Comparison of ENCODE assay signal across 2 cellular contexts in the genomic region with DNA sequence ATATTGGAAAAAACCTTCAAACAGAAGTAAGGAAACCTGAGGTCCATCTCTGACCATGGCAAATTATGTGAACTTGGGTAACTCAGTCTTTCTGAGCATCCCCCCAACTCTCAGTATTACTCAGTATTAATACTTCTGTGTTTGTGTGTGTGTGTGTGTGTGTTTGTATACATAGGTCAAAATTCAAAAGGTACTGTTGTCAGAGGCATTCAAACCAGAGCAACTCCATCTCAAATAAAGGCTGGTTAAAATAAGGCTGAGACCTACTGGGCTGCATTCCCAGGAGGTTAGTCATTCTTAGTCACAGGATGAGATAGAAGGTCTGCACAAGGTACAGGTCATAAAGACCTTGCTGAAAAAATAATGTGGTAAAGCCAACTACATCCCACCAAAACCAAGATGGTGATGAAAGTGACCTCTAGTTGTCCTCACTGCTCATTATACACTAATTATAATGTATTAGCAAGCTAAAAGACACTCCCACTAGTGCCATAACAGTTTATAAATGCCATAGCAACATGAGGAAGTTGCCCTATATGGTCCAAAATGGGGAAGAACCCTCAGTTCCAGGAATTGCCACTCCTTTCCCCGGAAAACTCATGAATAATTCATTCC.
A peak's percentile ranks its signal among the peaks of the same experiment; 100 is the strongest.
TF ChIP-seq lines count a peak whose summit lies in the region.

No MANE protein-coding gene starts in this region.

TF ChIP-seq in GM12878, 131 proteins besides CTCF, POLR2A, EP300 and RAD21:
- no peak for TF ChIP-seq HDAC2 (IDR thresholded peaks at IDR 0.05)
- TF ChIP-seq IRF4 (IDR thresholded peaks at IDR 0.05; ENCODE audit: low read depth, low read length), result peak; percentile 50; the same call in 1 of the 2 replicates
- TF ChIP-seq YY1 (IDR thresholded peaks at IDR 0.05; ENCODE audit: low read depth, low read length), result no peak
- TF ChIP-seq NFIC (IDR thresholded peaks at IDR 0.05; ENCODE audit: low read depth, low read length), result no peak
- TF ChIP-seq PAX8 (IDR thresholded peaks at IDR 0.05), result no peak
- peak; percentile 39; the same call in 1 of the 2 replicates for TF ChIP-seq RUNX3 (IDR thresholded peaks at IDR 0.05; ENCODE audit: low read length)
- TF ChIP-seq JUND (IDR thresholded peaks at IDR 0.05; ENCODE audit: low read depth, low read length), result no peak
- TF ChIP-seq, protein P1, sequence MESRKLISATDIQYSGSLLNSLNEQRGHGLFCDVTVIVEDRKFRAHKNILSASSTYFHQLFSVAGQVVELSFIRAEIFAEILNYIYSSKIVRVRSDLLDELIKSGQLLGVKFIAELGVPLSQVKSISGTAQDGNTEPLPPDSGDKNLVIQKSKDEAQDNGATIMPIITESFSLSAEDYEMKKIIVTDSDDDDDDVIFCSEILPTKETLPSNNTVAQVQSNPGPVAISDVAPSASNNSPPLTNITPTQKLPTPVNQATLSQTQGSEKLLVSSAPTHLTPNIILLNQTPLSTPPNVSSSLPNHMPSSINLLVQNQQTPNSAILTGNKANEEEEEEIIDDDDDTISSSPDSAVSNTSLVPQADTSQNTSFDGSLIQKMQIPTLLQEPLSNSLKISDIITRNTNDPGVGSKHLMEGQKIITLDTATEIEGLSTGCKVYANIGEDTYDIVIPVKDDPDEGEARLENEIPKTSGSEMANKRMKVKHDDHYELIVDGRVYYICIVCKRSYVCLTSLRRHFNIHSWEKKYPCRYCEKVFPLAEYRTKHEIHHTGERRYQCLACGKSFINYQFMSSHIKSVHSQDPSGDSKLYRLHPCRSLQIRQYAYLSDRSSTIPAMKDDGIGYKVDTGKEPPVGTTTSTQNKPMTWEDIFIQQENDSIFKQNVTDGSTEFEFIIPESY (IDR thresholded peaks at IDR 0.05), result no peak
- no peak for TF ChIP-seq RB1 (IDR thresholded peaks at IDR 0.05; ENCODE audit: borderline replicate concordance)
- no peak for TF ChIP-seq NR2C1 (IDR thresholded peaks at IDR 0.05)
- TF ChIP-seq MEF2A (IDR thresholded peaks at IDR 0.05; ENCODE audit: insufficient read depth, low read depth, low read length), result no peak
- TF ChIP-seq IRF5 (IDR thresholded peaks at IDR 0.05; ENCODE audit: borderline replicate concordance), result no peak
- TF ChIP-seq REST (IDR thresholded peaks at IDR 0.05; ENCODE audit: low read depth, low read length), result no peak
- TF ChIP-seq JUNB (IDR thresholded peaks at IDR 0.05), result peak; percentile 31; the same call in 1 of the 2 replicates

TF ChIP-seq in HepG2, 621 proteins besides CTCF, POLR2A, EP300 and RAD21:
- no peak for TF ChIP-seq ZNF263 (CRISPR knock-in tag; IDR thresholded peaks at IDR 0.05)
- peak; percentile 77 for TF ChIP-seq FOSL2 (CRISPR knock-in tag; IDR thresholded peaks at IDR 0.05)
- peak; percentile 23; the same call in 1 of the 2 replicates for TF ChIP-seq FOSL1 (CRISPR knock-in tag; IDR thresholded peaks at IDR 0.05; ENCODE audit: borderline replicate concordance)
- peak; percentile 41; the same call in 1 of the 2 replicates for TF ChIP-seq ZNF7 (CRISPR knock-in tag; IDR thresholded peaks at IDR 0.05)
TF ChIP-seq in HepG2: peak in this region for 3.
